In the genomic region with DNA sequence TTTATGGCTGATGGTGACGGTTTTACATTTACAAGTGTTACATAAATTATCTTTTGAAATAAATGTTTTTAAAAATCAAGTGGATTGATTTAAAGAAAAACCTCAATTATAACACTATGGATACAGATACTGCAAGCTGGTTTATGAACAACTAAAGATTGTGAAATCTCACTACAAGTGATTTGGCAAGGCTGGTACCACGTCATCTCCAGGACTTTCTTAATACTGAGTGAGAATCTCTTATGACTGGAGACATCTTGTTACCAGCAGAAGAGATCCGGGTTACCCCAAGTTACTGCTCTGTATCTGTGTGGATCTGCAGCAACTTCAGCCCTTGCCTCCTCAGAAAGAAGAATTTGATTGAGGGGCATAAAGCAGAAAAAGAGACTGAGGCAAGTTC, we compare ENCODE assay signal across 22 cellular contexts.
DNase-seq lines count a peak whose midpoint lies in the region; ATAC-seq and TF ChIP-seq lines count a peak whose summit lies in the region.
"Had no signal": no experiment of that assay in that cellular context is flagged by ENCODE, and none has a peak within 500 bp of the region (broad histone marks: within the 10 kb centered on the region; RNA-seq: fewer than 3 reads in every experiment).

No MANE protein-coding gene starts in this region.

- TF ChIP-seq CTCF in IMR-90 (conservative IDR thresholded peaks at IDR 0.05; ENCODE audit: low read depth, low read length) (no peak), mammary epithelial cell (conservative IDR thresholded peaks at IDR 0.05 in 1 of 2, IDR thresholded peaks at IDR 0.05 in 1 of 2; ENCODE audit: extremely low read depth in 1 of 2, insufficient read depth in 1 of 2, low read depth in 1 of 2, low read length in 2 of 2) (no peak), spleen (IDR thresholded peaks at IDR 0.05 in 8 of 11, conservative IDR thresholded peaks at IDR 0.05 in 3 of 11) (no peak)

- TF ChIP-seq POLR2A in IMR-90 (IDR thresholded peaks at IDR 0.05; ENCODE audit: low read depth, low read length) (no peak), spleen (IDR thresholded peaks at IDR 0.05) (no peak)

- no peak overlapping the region for H2BK15ac ChIP-seq in IMR-90 (ENCODE audit: low read depth, low read length)

- H4K20me1 ChIP-seq in IMR-90 (ENCODE audit: insufficient read depth, low read length): no peaks in the 10 kb centered on the region
- H4K20me1 ChIP-seq in mammary epithelial cell (ENCODE audit: insufficient read depth, low read length): no peaks in the 10 kb centered on the region

- 80% methylated on average over 1 of the region's 3 CpGs; no CpG with 5 or more reads in 1 of the 2 experiments for WGBS in IMR-90 (ENCODE audit: extremely low coverage in 2 of 2, insufficient read length in 1 of 2), 2 experiments
- WGBS in mammary epithelial cell (ENCODE audit: low coverage, missing lambda C conversion rate): 68% methylated on average over 3 of the region's 3 CpGs
- WGBS in spleen, 5 donors: 68 to 81% (median 74%) methylated on average over 3 of the region's 3 CpGs

- H3K36me3 ChIP-seq in IMR-90 (ENCODE audit: control insufficient read depth, insufficient read depth, low read length) (no peaks in the 10 kb centered on the region), mammary epithelial cell (ENCODE audit: insufficient read depth, low read length) (no peaks in the 10 kb centered on the region), spleen (no peaks in the 10 kb centered on the region)
- no peaks in the 10 kb centered on the region for H3K36me3 ChIP-seq in effector memory CD4-positive, alpha-beta T cell (ENCODE audit: control insufficient read depth, insufficient read depth, low read length)
- H3K36me3 ChIP-seq: heart right ventricle, neural progenitor cell, right atrium auricular region, vagina had no signal

- H3K4me3 ChIP-seq in IMR-90 (ENCODE audit: insufficient read depth, low read depth, low read length) (no peak overlapping the region), mammary epithelial cell (replicated peaks in 1 of 3; ENCODE audit: insufficient read depth in 1 of 3, low read depth in 2 of 3, low read length in 3 of 3) (no peak overlapping the region), spleen (no peak overlapping the region)
- no peak overlapping the region for H3K4me3 ChIP-seq in effector memory CD4-positive, alpha-beta T cell (ENCODE audit: insufficient read depth, low read depth, low read length, poor library complexity, severe bottlenecking)
- H3K4me3 ChIP-seq: heart right ventricle, neural progenitor cell, right atrium auricular region, vagina had no signal

- BruUV-seq in IMR-90 (replicated peaks; lab: Mats Ljungman, UMichigan): no TSS peak
- no TSS peak for BruUV-seq in mammary epithelial cell (replicated peaks; lab: Mats Ljungman, UMichigan)

- peaks cover 18% of the 10 kb centered on the region for H3K27me3 ChIP-seq in IMR-90 (ENCODE audit: control insufficient read depth, insufficient read depth, low read length)
- H3K27me3 ChIP-seq in mammary epithelial cell (ENCODE audit: insufficient read depth, low read length): no peaks in the 10 kb centered on the region
- H3K27me3 ChIP-seq in spleen (replicated peaks in 1 of 7): peaks cover 0 to 24% (median 0%) of the 10 kb centered on the region in 7 donors
- no peaks in the 10 kb centered on the region for H3K27me3 ChIP-seq in effector memory CD4-positive, alpha-beta T cell (replicated peaks; ENCODE audit: control insufficient read depth, insufficient read depth, low read length, poor library complexity, severe bottlenecking)
- H3K27me3 ChIP-seq: neural progenitor cell, right atrium auricular region, vagina had no signal

- CTCF ChIA-PET in IMR-90 (lab: Yijun Ruan, JAX) (no interaction called here), mammary epithelial cell (lab: Charles Lee; ENCODE audit: low non-redundant PET) (interaction anchor here (0.6 kb wide), 1 partner anchor 173 kb away, joined by 5 read pairs; no protein-coding TSS in a partner anchor)

- in situ Hi-C loops in ACHN (cut with HindIII; ENCODE audit: low pct_ligation_motif_present, low pct_unique_long_range_greater_than_20kb, low sequenced_read_pairs) (no loop called here), IMR-90 (cut with MboI; ENCODE audit: low sequenced_read_pairs) (no loop called here), mammary epithelial cell (cut with MboI; ENCODE audit: low sequenced_read_pairs in 2 of 2) (no loop called here)

- TF ChIP-seq RAD21 in IMR-90 (IDR thresholded peaks at IDR 0.05; ENCODE audit: low read length): no peak

- H3K18ac ChIP-seq in IMR-90 (ENCODE audit: low read depth, low read length): no peak overlapping the region

- H3K27ac ChIP-seq in IMR-90 (ENCODE audit: insufficient read depth, low read length) (no peak overlapping the region), mammary epithelial cell (ENCODE audit: insufficient read depth, low read depth, low read length) (no peak overlapping the region), spleen (no peak overlapping the region)
- no peak overlapping the region for H3K27ac ChIP-seq in effector memory CD4-positive, alpha-beta T cell (ENCODE audit: insufficient read depth, low read length, poor library complexity, severe bottlenecking)
- H3K27ac ChIP-seq: heart right ventricle, neural progenitor cell, right atrium auricular region, vagina, VCaP had no signal

- ATAC-seq in IMR-90 (ENCODE audit: low read depth): no peak
- ATAC-seq: activated CD8-positive, alpha-beta T cell treated with anti-CD3 and anti-CD28 coated beads, Interleukin-2, amount 10 ng/mL, durations not matched to agents 7 days and 5 days; activated T-helper 17 cell treated with anti-CD3 and anti-CD28 coated beads, Interleukin-2, amount 50 U/mL, for 72 hours; heart right ventricle; Panc1 had no signal

- no peak overlapping the region for H2AK5ac ChIP-seq in IMR-90 (ENCODE audit: low read depth, low read length)

- DNase-seq in ACHN (peak; percentile 65), IMR-90 (peak; percentile 43), mammary epithelial cell (peak; percentile 28), kidney glomerular epithelial cell (lab: John Stamatoyannopoulos, UW) (peak; percentile 67), spleen (no peak), LoVo (ENCODE audit: low spot score) (no peak)
- DNase-seq in activated CD8-positive, alpha-beta memory T cell treated with anti-CD3 and anti-CD28 coated beads, Interleukin-2, amount 50 U/mL, for 48 hours: no peak
- no peak for DNase-seq in effector memory CD4-positive, alpha-beta T cell
- DNase-seq: activated CD8-positive, alpha-beta T cell treated with anti-CD3 and anti-CD28 coated beads, Interleukin-2, amount 10 ng/mL, durations not matched to agents 7 days and 5 days; anterior cingulate cortex; heart right ventricle; islet precursor cell; Kasumi-1; midbrain; NCI-H1930; NCI-H526 had no signal

- no peak overlapping the region for H3K4ac ChIP-seq in IMR-90 (ENCODE audit: low read depth, low read length)

- no peak overlapping the region for H3K23ac ChIP-seq in IMR-90 (ENCODE audit: low read depth, low read length)

- H4K5ac ChIP-seq in IMR-90 (ENCODE audit: low read depth, low read length): no peak overlapping the region

- H3K9ac ChIP-seq in IMR-90 (ENCODE audit: low read depth, low read length) (no peak overlapping the region), mammary epithelial cell (ENCODE audit: insufficient read depth, low read length) (no peak overlapping the region)
- H3K9ac ChIP-seq: neural progenitor cell had no signal

- no peak overlapping the region for H4K91ac ChIP-seq in IMR-90 (ENCODE audit: insufficient read depth, low read depth, low read length)

- POLR2A ChIA-PET in IMR-90 (lab: Charles Lee; ENCODE audit: unreplicated experiment): no interaction called here

- dilution Hi-C loops in IMR-90 (cut with HindIII; ENCODE audit: low sequenced_read_pairs, unreplicated experiment): no loop called here
- dilution Hi-C loops in mammary epithelial cell (cut with HindIII; ENCODE audit: low sequenced_read_pairs): no loop called here

- no peak overlapping the region for H2BK5ac ChIP-seq in IMR-90 (ENCODE audit: low read depth, low read length, poor library complexity, severe bottlenecking)

- no peak overlapping the region for H4K8ac ChIP-seq in IMR-90 (ENCODE audit: low read depth in 2 of 2, low read length in 2 of 2)

- no peak overlapping the region for H3K56ac ChIP-seq in IMR-90 (ENCODE audit: extremely low read depth, insufficient read depth, low read length)

- H3K4me2 ChIP-seq in IMR-90 (ENCODE audit: low read depth, low read length) (no peak overlapping the region), mammary epithelial cell (ENCODE audit: insufficient read depth, low read depth, low read length) (no peak overlapping the region)

- no peak overlapping the region for H2BK120ac ChIP-seq in IMR-90 (ENCODE audit: low read depth, low read length)

- no peak overlapping the region for H2AK9ac ChIP-seq in IMR-90 (replicated peaks; ENCODE audit: low read depth, low read length, poor library complexity)

- H3K4me1 ChIP-seq in IMR-90 (ENCODE audit: control insufficient read depth, insufficient read depth, low read length): no peaks in the 10 kb centered on the region
- no peaks in the 10 kb centered on the region for H3K4me1 ChIP-seq in mammary epithelial cell (ENCODE audit: insufficient read depth, low read length)
- H3K4me1 ChIP-seq in spleen: no peaks in the 10 kb centered on the region
- no peaks in the 10 kb centered on the region for H3K4me1 ChIP-seq in effector memory CD4-positive, alpha-beta T cell (ENCODE audit: control insufficient read depth, insufficient read depth, low read length, poor library complexity, severe bottlenecking)
- H3K4me1 ChIP-seq: heart right ventricle, right atrium auricular region, vagina had no signal

- no peak overlapping the region for H2BK20ac ChIP-seq in IMR-90 (ENCODE audit: low read depth, low read length)

- no peaks in the 10 kb centered on the region for H3K79me2 ChIP-seq in mammary epithelial cell (ENCODE audit: insufficient read depth, low read length)

- H2AFZ ChIP-seq in IMR-90 (replicated peaks; ENCODE audit: low read length, poor library complexity) (no peak overlapping the region), mammary epithelial cell (ENCODE audit: low read depth, low read length) (no peak overlapping the region)
- H2AFZ ChIP-seq: neural progenitor cell had no signal

- H3K9me3 ChIP-seq in IMR-90 (ENCODE audit: control insufficient read depth, insufficient read depth, low read length) (0 out of 2 replicates have a peak, but pooled peaks cover 2% of the 10 kb centered on the region), mammary epithelial cell (replicated peaks; ENCODE audit: insufficient read depth, low read length) (no peaks in the 10 kb centered on the region), spleen (peaks cover 0 to 26% (median 14%) of the 10 kb centered on the region in 8 donors)
- no peaks in the 10 kb centered on the region for H3K9me3 ChIP-seq in effector memory CD4-positive, alpha-beta T cell (ENCODE audit: control insufficient read depth, low read length)
- H3K9me3 ChIP-seq: vagina had no signal

- H3K79me1 ChIP-seq in IMR-90 (ENCODE audit: low read depth in 1 of 2, low read length in 2 of 2): no peaks in the 10 kb centered on the region

- intact Hi-C loops in IMR-90 (cut with micrococcal nuclease): loop anchor here (10.0 kb wide), 1 partner anchor 344 kb away; no protein-coding TSS in a partner anchor
- intact Hi-C loops in mammary epithelial cell (cut with micrococcal nuclease): no loop called here
- intact Hi-C loops in spleen (cut with DNase I; ENCODE audit: low total_unique reads): no loop called here

- H3K9me1 ChIP-seq in IMR-90 (ENCODE audit: insufficient read depth, low read length): no peaks in the 10 kb centered on the region

- no peak overlapping the region for H3K14ac ChIP-seq in IMR-90 (replicated peaks; ENCODE audit: low read depth, low read length)

Comparison
In these comparisons a context has a peak if more than half of its experiments do, and no peak if none do; other contexts are left out.
1. DNase-seq: peak in ACHN (single experiment), IMR-90 (single experiment), mammary epithelial cell (single experiment) and kidney glomerular epithelial cell (single experiment); none in spleen (single experiment), activated CD8-positive, alpha-beta memory T cell treated with anti-CD3 and anti-CD28 coated beads, Interleukin-2, amount 50 U/mL, for 48 hours (single experiment), effector memory CD4-positive, alpha-beta T cell (0 of 3) and LoVo (single experiment).